Comparison of ENCODE assay signal across 8 cellular contexts in genomic region chr3:179260949-179261765, GRCh38. TPM values are rescaled to one million over a fixed set of nuclear protein-coding genes. Genes with fewer than 3 reads are reported as not detected.
DNase-seq lines count a peak whose midpoint lies in the region; ATAC-seq and TF ChIP-seq lines count a peak whose summit lies in the region.

No MANE protein-coding gene starts in this region.

- H3K4me1 ChIP-seq in OCI-LY1 (ENCODE audit: insufficient read depth, low read length, severe bottlenecking), result peaks cover 63% of the 10 kb centered on the region

- no peaks in the 10 kb centered on the region for H4K20me1 ChIP-seq in OCI-LY1 (ENCODE audit: insufficient read depth, low read length)

- no peaks in the 10 kb centered on the region for H3F3A ChIP-seq in OCI-LY1 (ENCODE audit: insufficient read depth, low read length)

- no peaks in the 10 kb centered on the region for H3K9me2 ChIP-seq in OCI-LY1 (ENCODE audit: low read depth, low read length)

- intact Hi-C loops in activated T-helper 1 cell treated with anti-CD3 and anti-CD28 coated beads, Interleukin-12 subunit alpha, Interleukin-12 subunit beta, Interleukin-2, Interleukin-4 antibody, amounts not matched to agents 30 ng/mL and 10 ng/mL and 1 ng/mL, durations not matched to agents 14 hours and 24 hours and 36 hours (cut with micrococcal nuclease), result loop anchor here (1.0 to 5.0 kb wide), 3 partner anchors 56 to 244 kb away; no protein-coding TSS in a partner anchor

- peak overlapping the region; percentile 60 for H3K27ac ChIP-seq in C4-2B
- peak overlapping the region; percentile 84 for H3K27ac ChIP-seq in OCI-LY1 (ENCODE audit: low read depth, low read length, poor library complexity, severe bottlenecking)

- TF ChIP-seq CTCF in C4-2B (conservative IDR thresholded peaks at IDR 0.05), result no peak
- no peak for TF ChIP-seq CTCF in OCI-LY1 (IDR thresholded peaks at IDR 0.05; ENCODE audit: low read length)

- DNase-seq in activated T-helper 1 cell treated with anti-CD3 and anti-CD28 coated beads, Interleukin-12 subunit alpha, Interleukin-12 subunit beta, Interleukin-2, Interleukin-4 antibody, amounts not matched to agents 30 ng/mL and 10 ng/mL and 1 ng/mL, durations not matched to agents 14 hours and 24 hours and 36 hours (ENCODE audit: low spot score), result peak; percentile 66
- peak; percentile 55 for DNase-seq in fibroblast of peridontal ligament (ENCODE audit: extremely low read depth)
- DNase-seq in natural killer cell treated with Interleukin-12 subunit alpha and Interleukin-12 subunit beta and Interleukin-15 and Interleukin-18, amount 100 ng/mL, for 72 hours (ENCODE audit: low spot score), result peak; percentile 88
- peak; percentile 63 for DNase-seq in stimulated activated naive CD4-positive, alpha-beta T cell treated with Interleukin-2 at 50 U/mL for 16 hours (lab: John Stamatoyannopoulos, UW)

- H3K4me1 Mint-ChIP-seq in activated T-helper 1 cell treated with anti-CD3 and anti-CD28 coated beads, Interleukin-12 subunit alpha, Interleukin-12 subunit beta, Interleukin-2, Interleukin-4 antibody, amounts not matched to agents 30 ng/mL and 10 ng/mL and 1 ng/mL, durations not matched to agents 14 hours and 24 hours and 36 hours (ENCODE audit: low read depth), result peaks cover 13% of the 10 kb centered on the region
- H3K4me1 Mint-ChIP-seq in natural killer cell treated with Interleukin-12 subunit alpha and Interleukin-12 subunit beta and Interleukin-15 and Interleukin-18, amount 100 ng/mL, for 72 hours (ENCODE audit: low read depth in 2 of 2), result peaks cover 17 to 25% of the 10 kb centered on the region in 2 donors

- no peak overlapping the region for H3K27ac Mint-ChIP-seq in activated T-helper 1 cell treated with anti-CD3 and anti-CD28 coated beads, Interleukin-12 subunit alpha, Interleukin-12 subunit beta, Interleukin-2, Interleukin-4 antibody, amounts not matched to agents 30 ng/mL and 10 ng/mL and 1 ng/mL, durations not matched to agents 14 hours and 24 hours and 36 hours
- no peak overlapping the region for H3K27ac Mint-ChIP-seq in natural killer cell treated with Interleukin-12 subunit alpha and Interleukin-12 subunit beta and Interleukin-15 and Interleukin-18, amount 100 ng/mL, for 72 hours

- H3K9me3 Mint-ChIP-seq in activated T-helper 1 cell treated with anti-CD3 and anti-CD28 coated beads, Interleukin-12 subunit alpha, Interleukin-12 subunit beta, Interleukin-2, Interleukin-4 antibody, amounts not matched to agents 30 ng/mL and 10 ng/mL and 1 ng/mL, durations not matched to agents 14 hours and 24 hours and 36 hours, result no peaks in the 10 kb centered on the region
- peaks cover 11% of the 10 kb centered on the region for H3K9me3 Mint-ChIP-seq in natural killer cell treated with Interleukin-12 subunit alpha and Interleukin-12 subunit beta and Interleukin-15 and Interleukin-18, amount 100 ng/mL, for 72 hours

- H3K27me3 Mint-ChIP-seq in activated T-helper 1 cell treated with anti-CD3 and anti-CD28 coated beads, Interleukin-12 subunit alpha, Interleukin-12 subunit beta, Interleukin-2, Interleukin-4 antibody, amounts not matched to agents 30 ng/mL and 10 ng/mL and 1 ng/mL, durations not matched to agents 14 hours and 24 hours and 36 hours (ENCODE audit: insufficient read depth), result peaks cover 22% of the 10 kb centered on the region
- peaks cover 10 to 11% of the 10 kb centered on the region in 2 donors for H3K27me3 Mint-ChIP-seq in natural killer cell treated with Interleukin-12 subunit alpha and Interleukin-12 subunit beta and Interleukin-15 and Interleukin-18, amount 100 ng/mL, for 72 hours

- H3K36me3 ChIP-seq in OCI-LY1 (ENCODE audit: insufficient read depth, low read length), result peaks cover 9% of the 10 kb centered on the region

- H2AFZ ChIP-seq in OCI-LY1 (ENCODE audit: low read length), result peak overlapping the region; percentile 63

- H3K4me3 ChIP-seq in OCI-LY1 (ENCODE audit: low read depth, low read length, poor library complexity, severe bottlenecking), result peak overlapping the region; percentile 72

- no peaks in the 10 kb centered on the region for H3K27me3 ChIP-seq in OCI-LY1 (ENCODE audit: insufficient read depth, low read length)

- peak overlapping the region; percentile 81 for H3K4me2 ChIP-seq in OCI-LY1 (ENCODE audit: low read length)

- no peaks in the 10 kb centered on the region for H3K36me3 Mint-ChIP-seq in activated T-helper 1 cell treated with anti-CD3 and anti-CD28 coated beads, Interleukin-12 subunit alpha, Interleukin-12 subunit beta, Interleukin-2, Interleukin-4 antibody, amounts not matched to agents 30 ng/mL and 10 ng/mL and 1 ng/mL, durations not matched to agents 14 hours and 24 hours and 36 hours (ENCODE audit: low read depth)
- peaks cover 19% of the 10 kb centered on the region for H3K36me3 Mint-ChIP-seq in natural killer cell treated with Interleukin-12 subunit alpha and Interleukin-12 subunit beta and Interleukin-15 and Interleukin-18, amount 100 ng/mL, for 72 hours

- H3K79me2 ChIP-seq in OCI-LY1 (ENCODE audit: insufficient read depth, low read length), result 0 out of 2 replicates have a peak, but pooled peaks cover 9% of the 10 kb centered on the region

- peak overlapping the region; percentile 83 for H3K9ac ChIP-seq in OCI-LY1 (ENCODE audit: low read length)

- peak; percentile 75 for TF ChIP-seq POLR2A in GM19099 (IDR thresholded peaks at IDR 0.05; ENCODE audit: extremely low read depth, insufficient read length, low read depth)

- peak; percentile 95 for ATAC-seq in HG03354 (IDR thresholded peaks at IDR 0.05; ENCODE audit: poor library complexity, severe bottlenecking, unreplicated experiment)
- peak; percentile 98 to 99 for ATAC-seq in natural killer cell treated with Interleukin-12 subunit alpha and Interleukin-12 subunit beta and Interleukin-15 and Interleukin-18, amount 100 ng/mL, for 72 hours

- 0 out of 2 replicates have a peak, but pooled peaks cover 8% of the 10 kb centered on the region for H3K9me3 ChIP-seq in OCI-LY1 (ENCODE audit: low read length)

- H3K4me3 Mint-ChIP-seq in activated T-helper 1 cell treated with anti-CD3 and anti-CD28 coated beads, Interleukin-12 subunit alpha, Interleukin-12 subunit beta, Interleukin-2, Interleukin-4 antibody, amounts not matched to agents 30 ng/mL and 10 ng/mL and 1 ng/mL, durations not matched to agents 14 hours and 24 hours and 36 hours, result peak overlapping the region; percentile 76
- peak overlapping the region; percentile 70 for H3K4me3 Mint-ChIP-seq in natural killer cell treated with Interleukin-12 subunit alpha and Interleukin-12 subunit beta and Interleukin-15 and Interleukin-18, amount 100 ng/mL, for 72 hours

RNA-seq across cellular contexts. Expression of gene KCNMB3, which starts 10.2 kb away (rescaled TPM):
- total RNA-seq in activated T-helper 1 cell treated with anti-CD3 and anti-CD28 coated beads, Interleukin-12 subunit alpha, Interleukin-12 subunit beta, Interleukin-2, Interleukin-4 antibody, amounts not matched to agents 30 ng/mL and 10 ng/mL and 1 ng/mL, durations not matched to agents 14 hours and 24 hours and 36 hours, result 0.10 and 0.47 TPM in 2 replicates
- total RNA-seq in natural killer cell treated with Interleukin-12 subunit alpha and Interleukin-12 subunit beta and Interleukin-15 and Interleukin-18, amount 100 ng/mL, for 72 hours, result 1 to 10 TPM; 2.0 to 2.1 TPM

Comparison
In these comparisons a context has a peak if more than half of its experiments do, and no peak if none do; other contexts are left out.
1. Peak in every context shown above with its lines: DNase-seq, ATAC-seq, H3K4me3 ChIP-seq and H3K27ac ChIP-seq.